Comparison of ENCODE assay signal across 17 cellular contexts in the genomic region with DNA sequence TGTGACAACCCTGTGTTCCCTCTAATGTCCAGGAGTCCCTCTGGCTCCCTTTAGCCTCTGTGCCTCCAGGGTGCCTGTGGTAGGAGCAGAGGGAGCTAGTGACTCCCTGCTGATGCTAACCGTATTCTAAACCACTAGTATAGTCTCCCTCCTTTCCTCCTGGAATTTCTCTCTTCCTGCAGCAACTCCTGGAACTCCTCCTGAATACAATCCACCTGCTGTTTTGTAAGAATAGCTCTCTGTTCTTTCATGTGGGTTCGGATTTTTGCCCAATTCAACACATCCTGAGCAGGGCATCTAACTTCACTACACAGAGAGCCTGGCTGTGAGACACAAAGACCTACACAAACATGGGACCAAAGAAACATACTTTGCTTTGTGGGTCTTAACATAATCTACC.
DNase-seq lines count a peak whose midpoint lies in the region; ATAC-seq and TF ChIP-seq lines count a peak whose summit lies in the region.
"Had no signal": no experiment of that assay in that cellular context is flagged by ENCODE, and none has a peak within 500 bp of the region (broad histone marks: within the 10 kb centered on the region; RNA-seq: fewer than 3 reads in every experiment).

No MANE protein-coding gene starts in this region.

- H3K36me3 ChIP-seq in CD8-positive, alpha-beta memory T cell (ENCODE audit: insufficient read depth, low read length), result no peaks in the 10 kb centered on the region
- peaks cover 20% of the 10 kb centered on the region; the same call in 1 of the 2 replicates for H3K36me3 ChIP-seq in KOPT-K1 (ENCODE audit: insufficient read depth, low read length)
- no peaks in the 10 kb centered on the region for H3K36me3 ChIP-seq in mammary epithelial cell (ENCODE audit: insufficient read depth, low read length)
- H3K36me3 ChIP-seq in neural progenitor cell, result no peaks in the 10 kb centered on the region
- H3K36me3 ChIP-seq: cardiac muscle cell had no signal

- no peaks in the 10 kb centered on the region for H3K27me3 Mint-ChIP-seq in CD8-positive, alpha-beta memory T cell
- H3K27me3 Mint-ChIP-seq in neural progenitor cell (ENCODE audit: insufficient read depth, low read depth) (no peaks in the 10 kb centered on the region), endothelial cell (ENCODE audit: unreplicated experiment) (no peaks in the 10 kb centered on the region)

- H3K4me1 ChIP-seq in CD8-positive, alpha-beta memory T cell (ENCODE audit: insufficient read depth, low read length), result peaks cover 89% of the 10 kb centered on the region
- H3K4me1 ChIP-seq in mammary epithelial cell (ENCODE audit: insufficient read depth, low read length), result peaks cover 39% of the 10 kb centered on the region
- H3K4me1 ChIP-seq in neural progenitor cell, result peaks cover 21% of the 10 kb centered on the region

- BruUV-seq in mammary epithelial cell (replicated peaks; lab: Mats Ljungman, UMichigan), result no TSS peak

- H3K9me3 ChIP-seq in CD8-positive, alpha-beta memory T cell (ENCODE audit: low read length), result no peaks in the 10 kb centered on the region
- no peaks in the 10 kb centered on the region for H3K9me3 ChIP-seq in KOPT-K1 (ENCODE audit: insufficient read depth, low read length, poor library complexity, severe bottlenecking)
- no peaks in the 10 kb centered on the region for H3K9me3 ChIP-seq in mammary epithelial cell (replicated peaks; ENCODE audit: insufficient read depth, low read length)
- H3K9me3 ChIP-seq in neural progenitor cell (ENCODE audit: low read depth), result no peaks in the 10 kb centered on the region
- H3K9me3 ChIP-seq: Caco-2 had no signal

- peaks cover 84 to 96% (median 94%) of the 10 kb centered on the region in 3 donors for H3K4me1 Mint-ChIP-seq in CD8-positive, alpha-beta memory T cell
- H3K4me1 Mint-ChIP-seq in neural progenitor cell (peaks cover 22% of the 10 kb centered on the region), endothelial cell (ENCODE audit: unreplicated experiment) (peaks cover 4% of the 10 kb centered on the region)

- H3K27ac ChIP-seq in CD8-positive, alpha-beta memory T cell (ENCODE audit: low read depth, low read length), result no peak overlapping the region
- H3K27ac ChIP-seq in KOPT-K1 (ENCODE audit: low read depth, low read length, poor library complexity, severe bottlenecking), result peak overlapping the region; percentile 20
- H3K27ac ChIP-seq in mammary epithelial cell (ENCODE audit: insufficient read depth, low read depth, low read length), result no peak overlapping the region
- no peak overlapping the region for H3K27ac ChIP-seq in neural progenitor cell
- H3K27ac ChIP-seq: cardiac muscle cell, VCaP had no signal

- no peak overlapping the region for H3K4me3 ChIP-seq in CD8-positive, alpha-beta memory T cell (ENCODE audit: low read length)
- H3K4me3 ChIP-seq in mammary epithelial cell (replicated peaks in 1 of 3; ENCODE audit: insufficient read depth in 1 of 3, low read depth in 2 of 3, low read length in 3 of 3) (no peak overlapping the region), neural progenitor cell (no peak overlapping the region)
- H3K4me3 ChIP-seq: cardiac muscle cell had no signal

- no peak for TF ChIP-seq CTCF in mammary epithelial cell (conservative IDR thresholded peaks at IDR 0.05 in 1 of 2, IDR thresholded peaks at IDR 0.05 in 1 of 2; ENCODE audit: extremely low read depth in 1 of 2, insufficient read depth in 1 of 2, low read depth in 1 of 2, low read length in 2 of 2)
- no peak for TF ChIP-seq CTCF in neural progenitor cell (IDR thresholded peaks at IDR 0.05)
- no peak for TF ChIP-seq CTCF in endothelial cell (IDR thresholded peaks at IDR 0.05; ENCODE audit: unreplicated experiment)

- no peak for ATAC-seq in GM21717 (IDR thresholded peaks at IDR 0.05; ENCODE audit: unreplicated experiment)

- no peak overlapping the region for H3K4me2 ChIP-seq in mammary epithelial cell (ENCODE audit: insufficient read depth, low read depth, low read length)
- H3K4me2 ChIP-seq in neural progenitor cell, result peak overlapping the region; percentile 25

- intact Hi-C loops in mammary epithelial cell (cut with micrococcal nuclease), result no loop called here

- CTCF ChIA-PET in CD8-positive, alpha-beta memory T cell (lab: Charles Lee), result interaction anchor here (1.3 kb wide), 1 partner anchor 52 kb away, joined by 3 read pairs; no protein-coding TSS in a partner anchor
- CTCF ChIA-PET in mammary epithelial cell (lab: Charles Lee; ENCODE audit: low non-redundant PET), result no interaction called here

- no peaks in the 10 kb centered on the region for H3K9me3 Mint-ChIP-seq in CD8-positive, alpha-beta memory T cell
- H3K9me3 Mint-ChIP-seq in neural progenitor cell (no peaks in the 10 kb centered on the region), endothelial cell (ENCODE audit: unreplicated experiment) (no peaks in the 10 kb centered on the region)
- H3K9me3 Mint-ChIP-seq: T-helper 2 cell treated with Interferon-gamma antibody and Interleukin-4, amounts not matched to agents 5 μg/mL and 100 μg/mL, for 36 hours had no signal

- peak overlapping the region; percentile 10 for H2AFZ ChIP-seq in mammary epithelial cell (ENCODE audit: low read depth, low read length)
- H2AFZ ChIP-seq in neural progenitor cell (replicated peaks), result no peak overlapping the region

- 43% methylated on average over 2 of the region's 2 CpGs for WGBS in mammary epithelial cell (ENCODE audit: low coverage, missing lambda C conversion rate)

- H3K36me3 Mint-ChIP-seq in CD8-positive, alpha-beta memory T cell, result peaks cover 0 to 7% (median 7%) of the 10 kb centered on the region in 3 donors
- H3K36me3 Mint-ChIP-seq in neural progenitor cell (no peaks in the 10 kb centered on the region), endothelial cell (ENCODE audit: low read depth, unreplicated experiment) (peaks cover 3% of the 10 kb centered on the region)

- no peak overlapping the region for H3K4me3 Mint-ChIP-seq in CD8-positive, alpha-beta memory T cell
- no peak overlapping the region for H3K4me3 Mint-ChIP-seq in neural progenitor cell
- H3K4me3 Mint-ChIP-seq in endothelial cell (ENCODE audit: unreplicated experiment), result no peak overlapping the region
- H3K4me3 Mint-ChIP-seq: T-helper 2 cell treated with Interferon-gamma antibody and Interleukin-4, amounts not matched to agents 5 μg/mL and 100 μg/mL, for 36 hours had no signal

- POLR2A ChIA-PET in CD8-positive, alpha-beta memory T cell (lab: Charles Lee), result no interaction called here

- H3K79me2 ChIP-seq in mammary epithelial cell (ENCODE audit: insufficient read depth, low read length) (no peaks in the 10 kb centered on the region), neural progenitor cell (ENCODE audit: low read depth) (no peaks in the 10 kb centered on the region)

- H3K27ac Mint-ChIP-seq in CD8-positive, alpha-beta memory T cell, result peak overlapping the region in 7 of 8 donors; percentile 1 to 76 (median 48)
- H3K27ac Mint-ChIP-seq in neural progenitor cell (no peak overlapping the region), endothelial cell (ENCODE audit: unreplicated experiment) (no peak overlapping the region)
- H3K27ac Mint-ChIP-seq: progenitor cell of endocrine pancreas; T-helper 2 cell treated with Interferon-gamma antibody and Interleukin-4, amounts not matched to agents 5 μg/mL and 100 μg/mL, for 36 hours had no signal

- dilution Hi-C loops in mammary epithelial cell (cut with HindIII; ENCODE audit: low sequenced_read_pairs), result no loop called here

- H3K27me3 ChIP-seq in CD8-positive, alpha-beta memory T cell (ENCODE audit: insufficient read depth, low read length, poor library complexity, severe bottlenecking), result no peaks in the 10 kb centered on the region
- H3K27me3 ChIP-seq in mammary epithelial cell (ENCODE audit: insufficient read depth, low read length) (no peaks in the 10 kb centered on the region), neural progenitor cell (peaks cover 31% of the 10 kb centered on the region)

- H3K9ac ChIP-seq in mammary epithelial cell (ENCODE audit: insufficient read depth, low read length), result no peak overlapping the region
- no peak overlapping the region for H3K9ac ChIP-seq in neural progenitor cell

- no peak for DNase-seq in CD8-positive, alpha-beta memory T cell
- no peak for DNase-seq in mammary epithelial cell
- DNase-seq in neural progenitor cell (ENCODE audit: low spot score), result peak; percentile 56
- DNase-seq in endothelial cell (ENCODE audit: low spot score), result no peak
- no peak for DNase-seq in stimulated activated CD4-positive, alpha-beta T cell treated with anti-CD3 and anti-CD28 coated beads, Interleukin-12 subunit alpha, Interleukin-12 subunit beta, amount 100 ng/mL, for 4 hours
- DNase-seq: activated CD4-positive, alpha-beta T cell treated with anti-CD3 and anti-CD28 coated beads, Interleukin-2, amount 50 U/mL, for 4 hours; activated gamma-delta T cell treated with Interleukin-2 at 50 U/mL for 16 hours; amygdala; Caco-2; NCI-H1417; NCI-H2107 had no signal

- H4K20me1 ChIP-seq in mammary epithelial cell (ENCODE audit: insufficient read depth, low read length), result no peaks in the 10 kb centered on the region
- no peaks in the 10 kb centered on the region for H4K20me1 ChIP-seq in neural progenitor cell (ENCODE audit: low read depth)

- peaks cover 6% of the 10 kb centered on the region for H3F3A ChIP-seq in neural progenitor cell (ENCODE audit: low read depth)

- in situ Hi-C loops in mammary epithelial cell (cut with MboI; ENCODE audit: low sequenced_read_pairs in 2 of 2), result no loop called here

Comparison
In these comparisons a context has a peak if more than half of its experiments do, and no peak if none do; other contexts are left out.
1. H3K27ac Mint-ChIP-seq: peak in CD8-positive, alpha-beta memory T cell (7 of 8); none in neural progenitor cell (single experiment) and endothelial cell (single experiment).